Comparison of ENCODE assay signal across 15 cellular contexts in genomic region chr3:114299925-114300624, GRCh38. TPM values are rescaled to one million over a fixed set of nuclear protein-coding genes. Genes with fewer than 3 reads are reported as not detected.
DNase-seq lines count a peak whose midpoint lies in the region; ATAC-seq, FAIRE-seq and TF ChIP-seq lines count a peak whose summit lies in the region.
"Had no signal": no experiment of that assay in that cellular context is flagged by ENCODE, and none has a peak within 500 bp of the region (broad histone marks: within the 10 kb centered on the region; RNA-seq: fewer than 3 reads in every experiment).

No MANE protein-coding gene starts in this region.

- SMC1A ChIA-PET in GM12878 (lab: Charles Lee; ENCODE audit: uncharacterized antibody, unreplicated experiment): interaction anchor here (0.6 to 3.5 kb wide), 9 partner anchors 7 to 419 kb away, joined by 3 to 27 read pairs (median 5); no protein-coding TSS in a partner anchor

- no peaks in the 10 kb centered on the region for H4K20me1 ChIP-seq in GM12878 (ENCODE audit: control insufficient read depth, insufficient read depth)
- H4K20me1 ChIP-seq: BLaER1 had no signal

- no peak for TF ChIP-seq POLR2A in GM12878 (IDR thresholded peaks at IDR 0.05; ENCODE audit: low read depth, low read length)

- no peak overlapping the region for H3K27ac ChIP-seq in CD8-positive, alpha-beta T cell (ENCODE audit: low read depth, low read length)
- no peak overlapping the region for H3K27ac ChIP-seq in GM12878 (ENCODE audit: control insufficient read depth, insufficient read depth)
- H3K27ac ChIP-seq: BLaER1, SJSA1 had no signal

- no peak overlapping the region for H3K4me3 ChIP-seq in CD8-positive, alpha-beta T cell (ENCODE audit: low read depth, low read length)
- H3K4me3 ChIP-seq in GM12878 (no peak overlapping the region), BE2C (ENCODE audit: low read depth, low read length) (no peak overlapping the region)
- H3K4me3 ChIP-seq: BLaER1, SJSA1 had no signal

- TF ChIP-seq EP300 in GM12878 (IDR thresholded peaks at IDR 0.05; ENCODE audit: borderline replicate concordance in 1 of 2, control insufficient read depth in 1 of 2, low read depth in 2 of 2, low read length in 2 of 2): no peak

- peaks cover 16% of the 10 kb centered on the region for H3K36me3 Mint-ChIP-seq in CD8-positive, alpha-beta T cell

- peak overlapping the region; percentile 72 for H3K4me3 Mint-ChIP-seq in CD8-positive, alpha-beta T cell
- H3K4me3 Mint-ChIP-seq: H9 had no signal

- H3K9ac ChIP-seq in GM12878 (ENCODE audit: control insufficient read depth, insufficient read depth, low read length): no peak overlapping the region
- H3K9ac ChIP-seq: BLaER1 had no signal

- no peaks in the 10 kb centered on the region for H3K27me3 ChIP-seq in CD8-positive, alpha-beta T cell (ENCODE audit: insufficient read depth, low read length)
- no peaks in the 10 kb centered on the region for H3K27me3 ChIP-seq in GM12878 (replicated peaks in 1 of 2; ENCODE audit: control insufficient read depth in 2 of 2, insufficient read depth in 2 of 2, low read length in 1 of 2)
- H3K27me3 ChIP-seq in BE2C: no peaks in the 10 kb centered on the region; the same call in 1 of the 2 replicates
- H3K27me3 ChIP-seq: BLaER1, SJSA1 had no signal

- H3K36me3 ChIP-seq in CD8-positive, alpha-beta T cell (ENCODE audit: insufficient read depth, low read length): no peaks in the 10 kb centered on the region
- H3K36me3 ChIP-seq in GM12878 (ENCODE audit: control insufficient read depth in 2 of 2, insufficient read depth in 2 of 2, low read length in 1 of 2) (no peaks in the 10 kb centered on the region), BE2C (no peaks in the 10 kb centered on the region)
- H3K36me3 ChIP-seq: BLaER1, SJSA1 had no signal

- peaks cover 11% of the 10 kb centered on the region for H3K4me1 ChIP-seq in CD8-positive, alpha-beta T cell (ENCODE audit: insufficient read depth, low read length)
- H3K4me1 ChIP-seq in GM12878 (ENCODE audit: control insufficient read depth, insufficient read depth, low read length) (peaks cover 16% of the 10 kb centered on the region), BE2C (no peaks in the 10 kb centered on the region)
- H3K4me1 ChIP-seq: BLaER1, SJSA1 had no signal

- RAD21 ChIA-PET in GM12878 (lab: Charles Lee; ENCODE audit: unreplicated experiment): interaction anchor here (0.7 to 2.1 kb wide), 6 partner anchors 9 to 961 kb away, joined by 3 to 9 read pairs (median 4); no protein-coding TSS in a partner anchor

- TF ChIP-seq RAD21 in GM12878 (IDR thresholded peaks at IDR 0.05; ENCODE audit: insufficient read depth, low read depth, low read length): no peak

- POLR2A ChIA-PET in CD8-positive, alpha-beta T cell (lab: Charles Lee): interaction anchor here (0.5 to 3.1 kb wide), 3 partner anchors 82 to 1159 kb away, joined by 3 to 12 read pairs (median 6); no protein-coding TSS in a partner anchor
- POLR2A ChIA-PET in GM12878 (lab: Charles Lee): interaction anchor here (1.4 kb wide), 1 partner anchor 8 kb away, joined by 3 read pairs; no protein-coding TSS in a partner anchor

- TF ChIP-seq CTCF in CD8-positive, alpha-beta T cell (IDR thresholded peaks at IDR 0.05): no peak
- TF ChIP-seq CTCF in GM12878 (IDR thresholded peaks at IDR 0.05 in 2 of 3, conservative IDR thresholded peaks at IDR 0.05 in 1 of 3; ENCODE audit: control insufficient read depth in 2 of 3, extremely low read depth in 1 of 3, insufficient read depth in 1 of 3, low read depth in 3 of 3, low read length in 3 of 3): no peak
- TF ChIP-seq CTCF in BE2C (IDR thresholded peaks at IDR 0.05; ENCODE audit: low read depth, low read length): no peak

- no TSS peak for BruUV-seq in GM12878 (replicated peaks; lab: Mats Ljungman, UMichigan)

- peak overlapping the region; percentile 1; the same call in 1 of the 2 replicates for H3K4me2 ChIP-seq in GM12878 (ENCODE audit: control insufficient read depth, insufficient read depth)
- H3K4me2 ChIP-seq: BLaER1 had no signal

- ATAC-seq in CD8-positive, alpha-beta T cell: peak; percentile 10
- peak; percentile 71 for ATAC-seq in GM18511 (IDR thresholded peaks at IDR 0.05; ENCODE audit: unreplicated experiment)
- ATAC-seq in HG02852 (IDR thresholded peaks at IDR 0.05; ENCODE audit: unreplicated experiment): peak; percentile 71
- peak; percentile 75 for ATAC-seq in GM12878

- H3K4me1 Mint-ChIP-seq in CD8-positive, alpha-beta T cell (ENCODE audit: low read depth): peaks cover 43% of the 10 kb centered on the region

- no peak overlapping the region for H2AFZ ChIP-seq in GM12878 (ENCODE audit: control insufficient read depth, low read depth, low read length)

- intact Hi-C loops in CD8-positive, alpha-beta T cell (cut with DNase I, micrococcal nuclease): loop anchor here (1.0 to 10.0 kb wide), 4 partner anchors 147 to 563 kb away; partner anchors contain the start of genes ATP6V1A (in 1 of the 2) and NAA50 (in 1 of the 2)
- intact Hi-C loops in GM12878 (cut with micrococcal nuclease; ENCODE audit: unreplicated experiment): no loop called here

- no peak for FAIRE-seq in GM12878 (lab: Jason Lieb, UNC)

- H3K9me3 ChIP-seq in CD8-positive, alpha-beta T cell (ENCODE audit: low read length): no peaks in the 10 kb centered on the region
- no peaks in the 10 kb centered on the region for H3K9me3 ChIP-seq in GM12878 (replicated peaks; ENCODE audit: control insufficient read depth, insufficient read depth, low read length)
- no peaks in the 10 kb centered on the region for H3K9me3 ChIP-seq in BE2C
- H3K9me3 ChIP-seq: BLaER1, SJSA1 had no signal

- no peaks in the 10 kb centered on the region for H3K27me3 Mint-ChIP-seq in CD8-positive, alpha-beta T cell (ENCODE audit: low read depth)

- in situ Hi-C loops in GM12878 (cut with MboI): no loop called here

- WGBS in GM12878 (ENCODE audit: insufficient coverage, insufficient replicate concordance, low lambda C conversion rate, missing lambda C conversion rate): 27% methylated on average over 5 of the region's 5 CpGs

- peak overlapping the region; percentile 80 for H3K27ac Mint-ChIP-seq in CD8-positive, alpha-beta T cell
- H3K27ac Mint-ChIP-seq: H9 had no signal

- CTCF ChIA-PET in CD8-positive, alpha-beta T cell (lab: Charles Lee): interaction anchor here (0.6 to 3.9 kb wide), 17 partner anchors 8 to 460 kb away, joined by 3 to 53 read pairs (median 4); no protein-coding TSS in a partner anchor
- CTCF ChIA-PET in GM12878 (lab: Yijun Ruan, JAX): interaction anchor here (1.1 to 2.8 kb wide), 9 partner anchors 9 to 147 kb away, joined by 3 to 24 read pairs (median 4); no protein-coding TSS in a partner anchor

- DNase-seq in CD8-positive, alpha-beta T cell: peak in 1 of 7 experiments; percentile 24
- DNase-seq in GM12878 (ENCODE audit: low read depth, low spot score): no peak
- no peak for DNase-seq in BE2C
- DNase-seq in NCI-H446 treated with DMSO at 0.1 percent for 48 hours (lab: John Stamatoyannopoulos, UW): no peak
- no peak for DNase-seq in NCI-H2029 (lab: John Stamatoyannopoulos, UW)
- DNase-seq: activated effector memory CD4-positive, alpha-beta T cell treated with Interleukin-2 at 50 U/mL for 16 hours; DMS153; IMR-90; T1000 had no signal

- H3K79me2 ChIP-seq in GM12878 (ENCODE audit: control insufficient read depth, insufficient read depth, low read length): no peaks in the 10 kb centered on the region

- no peaks in the 10 kb centered on the region for H3K9me3 Mint-ChIP-seq in CD8-positive, alpha-beta T cell

TF ChIP-seq in GM12878, 131 proteins besides CTCF, POLR2A, EP300 and RAD21 (continues in another document):
- TF ChIP-seq RUNX3 (IDR thresholded peaks at IDR 0.05; ENCODE audit: low read length): peak; percentile 36; the same call in 1 of the 2 replicates
- no peak for TF ChIP-seq KDM1A (IDR thresholded peaks at IDR 0.05; ENCODE audit: borderline replicate concordance)
- TF ChIP-seq SPI1 (IDR thresholded peaks at IDR 0.05; ENCODE audit: borderline replicate concordance, insufficient read depth, low read depth, low read length): peak; percentile 29; the same call in 1 of the 2 replicates

RNA-seq across cellular contexts. Expression of gene TIGIT, which starts 6.2 kb away (rescaled TPM):
- 1 to 10 TPM; 8.7 to 9.8 TPM for total RNA-seq in CD8-positive, alpha-beta T cell
- total RNA-seq in GM12878 (2013; cell fraction: nucleolus; rRNA removed): 0.15 TPM in 2 replicates
- total RNA-seq in GM12878 (2014; rRNA removed): 0.38 and 0.56 TPM in 2 replicates
- 0.37 and 1.0 TPM in 2 replicates for total RNA-seq in GM12878 (2014; rRNA removed; fragmentation: Illumina TruSeq; extraction: Trizol)
- 0.21 and 0.85 TPM in 2 replicates for total RNA-seq in GM12878 (2021)
- polyA plus RNA-seq in GM12878 (2011; ENCODE audit: low read depth): 0.68 TPM
- 0.08 and 0.23 TPM in 2 replicates for polyA plus RNA-seq in GM12878 (2011; rRNA removed)
- polyA plus RNA-seq in GM12878 (2011; cell fraction: cytosol; rRNA removed): 0.30 and 0.72 TPM in 2 replicates
- polyA plus RNA-seq in GM12878 (2011; cell fraction: nucleus; rRNA removed): 0.51 and 1.3 TPM in 2 replicates
- 4.8 and 7.2 TPM in 2 replicates for polyA plus RNA-seq in GM12878 (2012)
- 0.38 and 1.1 TPM in 2 replicates for polyA plus RNA-seq in GM12878 (2014; fragmentation: Illumina TruSeq; extraction: Trizol)
- 1 to 10 TPM; 2.7 to 4.7 TPM for polyA plus RNA-seq in GM12878 (2014; fragmentation: Nextera tagmentation; extraction: Ambion mirVana)
- 0.50 and 7.2 TPM in 2 replicates for polyA plus RNA-seq in GM12878 (2014; rRNA removed)
- polyA plus RNA-seq in GM12878 (2016; fragmentation: Nextera tagmentation; extraction: Ambion mirVana): 1 to 10 TPM; 3.1 to 3.8 TPM
- polyA minus RNA-seq in GM12878 (2011; rRNA and poly(A)+ RNA removed): 0.26 and 0.59 TPM in 2 replicates
- not detected in 2 replicates for polyA minus RNA-seq in GM12878 (2011; cell fraction: cytosol; rRNA and poly(A)+ RNA removed)
- polyA minus RNA-seq in GM12878 (2011; cell fraction: nucleus; rRNA and poly(A)+ RNA removed): 0.73 and 0.86 TPM in 2 replicates
- polyA plus RNA-seq in BE2C (2012; ENCODE audit: insufficient read depth, insufficient read length, low read depth): not detected
- total RNA-seq: endothelial cell of umbilical vein, H9, IMR-90, SJSA1 had no signal
- polyA plus RNA-seq: endothelial cell of umbilical vein, IMR-90 had no signal

Comparison
In these comparisons a context has a peak if more than half of its experiments do, and no peak if none do; other contexts are left out.
1. ATAC-seq: peak in every context shown above with its lines; median percentile 75 in GM12878; 71 in GM18511; 71 in HG02852; 10 in CD8-positive, alpha-beta T cell.
2. RNA of gene TIGIT, which starts 6.2 kb away (total RNA-seq): 8.7 to 9.8 TPM in CD8-positive, alpha-beta T cell; 0.15 to 1.0 TPM in GM12878; every median in the first group is over 4 times any median in the second.